In the genomic region with DNA sequence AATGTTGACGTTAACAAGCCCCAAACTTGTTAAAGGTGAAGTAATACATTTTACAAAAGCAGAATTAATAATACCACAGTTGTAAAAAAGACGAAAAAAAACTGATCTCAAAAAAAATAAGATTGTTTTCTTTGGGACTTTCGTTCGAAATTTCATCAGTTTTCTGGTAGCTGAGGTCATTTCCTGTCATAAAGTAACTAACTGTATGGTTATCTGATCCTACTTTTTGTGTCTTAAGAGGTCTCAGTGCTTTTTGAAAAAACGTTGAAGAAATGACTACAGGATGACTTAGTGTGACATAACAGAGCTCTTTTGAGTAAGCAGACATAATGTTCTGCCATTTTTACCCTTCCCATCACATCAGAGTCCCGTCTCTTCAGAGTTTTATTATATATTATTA, we compare ENCODE assay signal across 1 cellular context.
A peak's percentile ranks its signal among the peaks of the same experiment; 100 is the strongest.
TF ChIP-seq lines count a peak whose summit lies in the region.

No MANE protein-coding gene starts in this region.

TF ChIP-seq in endothelial cell of umbilical vein, 7 proteins besides CTCF, POLR2A, EP300 and RAD21 (continued from another document):
- TF ChIP-seq JUN (IDR thresholded peaks at IDR 0.05; ENCODE audit: borderline replicate concordance, insufficient read depth, insufficient read length, low read depth) (no peak), FOS (IDR thresholded peaks at IDR 0.05; ENCODE audit: borderline replicate concordance, insufficient read depth, low read length) (peak; percentile 24), EZH2 (IDR thresholded peaks at IDR 0.05; ENCODE audit: borderline replicate concordance, low read depth, low read length, severe bottlenecking) (no peak)
